In the genomic region with DNA sequence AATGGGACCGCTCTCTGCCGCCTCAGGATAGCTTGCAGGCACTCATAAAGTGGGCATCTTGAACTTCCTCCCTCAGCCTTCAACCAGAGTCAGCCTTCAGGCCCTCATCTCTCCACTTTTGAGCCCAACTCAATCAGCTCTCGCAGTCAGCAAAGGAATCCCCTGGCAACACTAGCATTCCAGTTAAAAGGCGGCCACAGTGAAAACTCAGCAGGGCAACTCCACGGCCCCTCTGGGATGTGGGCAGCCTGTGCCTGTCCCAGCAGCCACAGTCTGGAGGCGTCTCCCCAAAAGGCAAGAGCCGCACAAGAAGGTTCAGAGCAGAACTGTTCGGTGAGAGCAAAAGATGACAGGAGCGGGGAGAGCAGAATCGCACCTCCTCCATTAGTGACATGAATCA, we compare ENCODE assay signal across 26 cellular contexts. TPM values are rescaled to one million over a fixed set of nuclear protein-coding genes. Genes with fewer than 3 reads are reported as not detected.
DNase-seq lines count a peak whose midpoint lies in the region; ATAC-seq and TF ChIP-seq lines count a peak whose summit lies in the region.
"Had no signal": no experiment of that assay in that cellular context is flagged by ENCODE, and none has a peak within 500 bp of the region (broad histone marks: within the 10 kb centered on the region; RNA-seq: fewer than 3 reads in every experiment).

No MANE protein-coding gene starts in this region.

- peaks cover 99% of the 10 kb centered on the region for H3K79me2 ChIP-seq in neural progenitor cell (ENCODE audit: low read depth)

- H3K27me3 Mint-ChIP-seq in activated naive CD8-positive, alpha-beta T cell treated with anti-CD3 and anti-CD28 coated beads, Interleukin-2, amount 50 U/mL, for 24 hours, result no peaks in the 10 kb centered on the region
- no peaks in the 10 kb centered on the region for H3K27me3 Mint-ChIP-seq in activated naive CD8-positive, alpha-beta T cell treated with anti-CD3 and anti-CD28 coated beads for 36 hours
- H3K27me3 Mint-ChIP-seq in WTC11 (ENCODE audit: low read depth), result no peaks in the 10 kb centered on the region
- H3K27me3 Mint-ChIP-seq in neural progenitor cell (ENCODE audit: insufficient read depth, low read depth), result no peaks in the 10 kb centered on the region
- no peaks in the 10 kb centered on the region for H3K27me3 Mint-ChIP-seq in type B pancreatic cell
- H3K27me3 Mint-ChIP-seq: B cell; dendritic cell treated with granulocyte-macrophage colony-stimulating factor and Interleukin-4, amounts not matched to agents 40 ng/mL and 50 ng/mL, for 4 days had no signal

- H3F3A ChIP-seq in neural progenitor cell (ENCODE audit: low read depth), result peaks cover 12% of the 10 kb centered on the region

- no peaks in the 10 kb centered on the region for H3K9me3 Mint-ChIP-seq in activated naive CD8-positive, alpha-beta T cell treated with anti-CD3 and anti-CD28 coated beads, Interleukin-2, amount 50 U/mL, for 24 hours
- no peaks in the 10 kb centered on the region for H3K9me3 Mint-ChIP-seq in activated naive CD8-positive, alpha-beta T cell treated with anti-CD3 and anti-CD28 coated beads for 36 hours
- H3K9me3 Mint-ChIP-seq in WTC11, result no peaks in the 10 kb centered on the region
- no peaks in the 10 kb centered on the region for H3K9me3 Mint-ChIP-seq in neural progenitor cell
- H3K9me3 Mint-ChIP-seq in type B pancreatic cell, result no peaks in the 10 kb centered on the region
- H3K9me3 Mint-ChIP-seq: activated T-cell treated with anti-CD3 and anti-CD28 coated beads, Interleukin-2, amount 50 U/mL, for 72 hours; dendritic cell treated with granulocyte-macrophage colony-stimulating factor and Interleukin-4, amounts not matched to agents 40 ng/mL and 50 ng/mL, for 4 days had no signal

- CTCF ChIA-PET in WTC11 (lab: Charles Lee), result interaction anchor here (2.3 kb wide), 1 partner anchor 86 kb away, joined by 10 read pairs; no protein-coding TSS in a partner anchor

- no peak overlapping the region for H2AFZ ChIP-seq in neural progenitor cell (replicated peaks)

- TF ChIP-seq CTCF in WTC11 (IDR thresholded peaks at IDR 0.05) (no peak), neural progenitor cell (IDR thresholded peaks at IDR 0.05) (no peak), type B pancreatic cell (conservative IDR thresholded peaks at IDR 0.05) (no peak)

- no peak for DNase-seq in activated naive CD8-positive, alpha-beta T cell treated with anti-CD3 and anti-CD28 coated beads, Interleukin-2, amount 50 U/mL, for 24 hours
- no peak for DNase-seq in activated naive CD8-positive, alpha-beta T cell treated with anti-CD3 and anti-CD28 coated beads for 36 hours
- no peak for DNase-seq in WTC11 (ENCODE audit: low spot score)
- DNase-seq in neural progenitor cell (ENCODE audit: low spot score), result no peak
- DNase-seq in type B pancreatic cell (ENCODE audit: extremely low spot score, unreplicated experiment), result no peak
- no peak for DNase-seq in iPS-NIHi11 (ENCODE audit: low spot score)
- no peak for DNase-seq in SW 1271 (lab: John Stamatoyannopoulos, UW)
- DNase-seq: activated CD4-positive, alpha-beta T cell treated with anti-CD3 and anti-CD28 coated beads for 1 hour; activated naive CD4-positive, alpha-beta T cell treated with Interleukin-2 at 50 U/mL for 16 hours; activated T-cell treated with anti-CD3 and anti-CD28 coated beads, Interleukin-2, amount 50 U/mL, for 72 hours; Calu3; H7; Kasumi-1; mammary epithelial cell; NCI-H1694 treated with DMSO at 0.1 percent for 48 hours; NCI-H2171; NCI-H524; Peyer's patch; stimulated activated CD4-positive, alpha-beta T cell treated with anti-CD3 and anti-CD28 coated beads, Interleukin-4, amount 100 ng/mL, for 1 hour; stimulated activated naive CD4-positive, alpha-beta T cell treated with Interleukin-2 at 50 U/mL for 16 hours; transverse colon had no signal

- peaks cover 22% of the 10 kb centered on the region for H3K4me1 ChIP-seq in neural progenitor cell
- H3K4me1 ChIP-seq: SJSA1 had no signal

- H3K27me3 ChIP-seq in neural progenitor cell, result no peaks in the 10 kb centered on the region
- H3K27me3 ChIP-seq: Peyer's patch, SJSA1, transverse colon had no signal

- H3K9me3 ChIP-seq in neural progenitor cell (ENCODE audit: low read depth), result no peaks in the 10 kb centered on the region
- H3K9me3 ChIP-seq: Peyer's patch, SJSA1, transverse colon had no signal

- POLR2A ChIA-PET in WTC11 (lab: Charles Lee), result no interaction called here

- peaks cover 9% of the 10 kb centered on the region for H3K36me3 Mint-ChIP-seq in activated naive CD8-positive, alpha-beta T cell treated with anti-CD3 and anti-CD28 coated beads, Interleukin-2, amount 50 U/mL, for 24 hours (ENCODE audit: low read depth)
- peaks cover 3% of the 10 kb centered on the region for H3K36me3 Mint-ChIP-seq in activated naive CD8-positive, alpha-beta T cell treated with anti-CD3 and anti-CD28 coated beads for 36 hours
- H3K36me3 Mint-ChIP-seq in WTC11 (peaks cover 12% of the 10 kb centered on the region), neural progenitor cell (no peaks in the 10 kb centered on the region), type B pancreatic cell (peaks cover 9% of the 10 kb centered on the region)

- no peaks in the 10 kb centered on the region for H3K36me3 ChIP-seq in neural progenitor cell
- H3K36me3 ChIP-seq: transverse colon had no signal

- H3K27ac Mint-ChIP-seq in activated naive CD8-positive, alpha-beta T cell treated with anti-CD3 and anti-CD28 coated beads, Interleukin-2, amount 50 U/mL, for 24 hours, result peak overlapping the region; percentile 64
- no peak overlapping the region for H3K27ac Mint-ChIP-seq in activated naive CD8-positive, alpha-beta T cell treated with anti-CD3 and anti-CD28 coated beads for 36 hours
- H3K27ac Mint-ChIP-seq in WTC11, result peak overlapping the region; percentile 63
- peak overlapping the region; percentile 50 for H3K27ac Mint-ChIP-seq in neural progenitor cell
- H3K27ac Mint-ChIP-seq in type B pancreatic cell, result peak overlapping the region; percentile 10
- H3K27ac Mint-ChIP-seq: activated T-cell treated with anti-CD3 and anti-CD28 coated beads, Interleukin-2, amount 50 U/mL, for 72 hours; B cell; dendritic cell treated with granulocyte-macrophage colony-stimulating factor and Interleukin-4, amounts not matched to agents 40 ng/mL and 50 ng/mL, for 4 days had no signal

- H3K4me2 ChIP-seq in neural progenitor cell, result no peak overlapping the region

- H3K27ac ChIP-seq in neural progenitor cell, result no peak overlapping the region
- H3K27ac ChIP-seq: Peyer's patch, SJSA1, transverse colon had no signal

- H3K9ac ChIP-seq in neural progenitor cell, result no peak overlapping the region

- H3K4me3 ChIP-seq in neural progenitor cell, result no peak overlapping the region
- H3K4me3 ChIP-seq: Peyer's patch, SJSA1, transverse colon had no signal

- peaks cover 15% of the 10 kb centered on the region for H3K4me1 Mint-ChIP-seq in activated naive CD8-positive, alpha-beta T cell treated with anti-CD3 and anti-CD28 coated beads, Interleukin-2, amount 50 U/mL, for 24 hours
- peaks cover 24% of the 10 kb centered on the region for H3K4me1 Mint-ChIP-seq in activated naive CD8-positive, alpha-beta T cell treated with anti-CD3 and anti-CD28 coated beads for 36 hours
- H3K4me1 Mint-ChIP-seq in WTC11, result peaks cover 40% of the 10 kb centered on the region
- H3K4me1 Mint-ChIP-seq in neural progenitor cell, result peaks cover 30% of the 10 kb centered on the region
- peaks cover 26% of the 10 kb centered on the region for H3K4me1 Mint-ChIP-seq in type B pancreatic cell (ENCODE audit: unreplicated experiment)

- peak; percentile 17 for ATAC-seq in activated naive CD8-positive, alpha-beta T cell treated with anti-CD3 and anti-CD28 coated beads, Interleukin-2, amount 50 U/mL, for 24 hours
- ATAC-seq in WTC11 (no peak), HG02884 (IDR thresholded peaks at IDR 0.05; ENCODE audit: unreplicated experiment) (no peak)
- ATAC-seq: activated T-cell treated with anti-CD3 and anti-CD28 coated beads, Interleukin-2, amount 50 U/mL, for 72 hours; HepG2 had no signal

- peaks cover 100% of the 10 kb centered on the region for H4K20me1 ChIP-seq in neural progenitor cell (ENCODE audit: low read depth)

- no peak overlapping the region for H3K4me3 Mint-ChIP-seq in activated naive CD8-positive, alpha-beta T cell treated with anti-CD3 and anti-CD28 coated beads, Interleukin-2, amount 50 U/mL, for 24 hours
- no peak overlapping the region for H3K4me3 Mint-ChIP-seq in activated naive CD8-positive, alpha-beta T cell treated with anti-CD3 and anti-CD28 coated beads for 36 hours
- H3K4me3 Mint-ChIP-seq in WTC11 (no peak overlapping the region), neural progenitor cell (no peak overlapping the region), type B pancreatic cell (no peak overlapping the region)
- H3K4me3 Mint-ChIP-seq: activated T-cell treated with anti-CD3 and anti-CD28 coated beads, Interleukin-2, amount 50 U/mL, for 72 hours; B cell; dendritic cell treated with granulocyte-macrophage colony-stimulating factor and Interleukin-4, amounts not matched to agents 40 ng/mL and 50 ng/mL, for 4 days had no signal

TF ChIP-seq in WTC11, 78 proteins besides CTCF, POLR2A, EP300 and RAD21 (continues in another document):
- TF ChIP-seq, protein P1, sequence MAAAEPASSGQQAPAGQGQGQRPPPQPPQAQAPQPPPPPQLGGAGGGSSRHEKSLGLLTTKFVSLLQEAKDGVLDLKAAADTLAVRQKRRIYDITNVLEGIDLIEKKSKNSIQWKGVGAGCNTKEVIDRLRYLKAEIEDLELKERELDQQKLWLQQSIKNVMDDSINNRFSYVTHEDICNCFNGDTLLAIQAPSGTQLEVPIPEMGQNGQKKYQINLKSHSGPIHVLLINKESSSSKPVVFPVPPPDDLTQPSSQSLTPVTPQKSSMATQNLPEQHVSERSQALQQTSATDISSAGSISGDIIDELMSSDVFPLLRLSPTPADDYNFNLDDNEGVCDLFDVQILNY (CRISPR knock-in tag; IDR thresholded peaks at IDR 0.05), result no peak
- no peak for TF ChIP-seq MYBL2 (CRISPR knock-in tag; IDR thresholded peaks at IDR 0.05)

RNA-seq across cellular contexts. Expression of a gene that starts 9.0 kb away (rescaled TPM):
- total RNA-seq in activated naive CD8-positive, alpha-beta T cell treated with anti-CD3 and anti-CD28 coated beads for 36 hours, result 10 to 100 TPM; 28.3 to 29.8 TPM
- total RNA-seq in WTC11 (2021) (32.9 to 37.0 TPM (median 33.9 TPM) in 3 replicates), neural progenitor cell (ENCODE audit: low replicate concordance) (17.3 and 20.9 TPM in 2 replicates), type B pancreatic cell (ENCODE audit: low replicate concordance) (28.4 and 33.4 TPM in 2 replicates)

RNA-seq across cellular contexts. Expression of a gene that starts 48.3 kb away (rescaled TPM):
- total RNA-seq in activated naive CD8-positive, alpha-beta T cell treated with anti-CD3 and anti-CD28 coated beads for 36 hours, result 1 to 10 TPM in 1 of 2 experiments, under 1 TPM in 1; 0.90 to 1.1 TPM
- total RNA-seq in WTC11 (2021) (10.1 to 11.2 TPM (median 11.1 TPM) in 3 replicates), neural progenitor cell (ENCODE audit: low replicate concordance) (4.3 and 7.8 TPM in 2 replicates), type B pancreatic cell (ENCODE audit: low replicate concordance) (9.8 and 10.7 TPM in 2 replicates)
